In genomic region chr18:13233746-13234527, GRCh38 we compare ENCODE assay signal across 1 cellular context.
TF ChIP-seq lines count a peak whose summit lies in the region.

No MANE protein-coding gene starts in this region.

TF ChIP-seq in K562, 482 proteins besides CTCF, POLR2A, EP300 and RAD21 (continued from another document):
- TF ChIP-seq ZBTB11 (CRISPR knock-in tag; IDR thresholded peaks at IDR 0.05), result no peak
- no peak for TF ChIP-seq CBX2 (IDR thresholded peaks at IDR 0.05; ENCODE audit: insufficient read depth, low read length, poor library complexity, severe bottlenecking)
- no peak for TF ChIP-seq DMBX1 (CRISPR knock-in tag; IDR thresholded peaks at IDR 0.05; ENCODE audit: borderline replicate concordance)
- no peak for TF ChIP-seq ZNF551 (CRISPR knock-in tag; IDR thresholded peaks at IDR 0.05)
- no peak for TF ChIP-seq ZBTB34 (CRISPR knock-in tag; IDR thresholded peaks at IDR 0.05)
- TF ChIP-seq CEBPZ (IDR thresholded peaks at IDR 0.05; ENCODE audit: borderline replicate concordance, low read depth, low read length), result no peak
- TF ChIP-seq JUN (IDR thresholded peaks at IDR 0.05; ENCODE audit: borderline replicate concordance, low read depth, low read length), result no peak
- no peak for TF ChIP-seq JUN (CRISPR knock-in tag; IDR thresholded peaks at IDR 0.05; ENCODE audit: borderline replicate concordance)
- TF ChIP-seq CTCFL (IDR thresholded peaks at IDR 0.05; ENCODE audit: borderline replicate concordance, insufficient read depth, low read depth, low read length, poor library complexity, severe bottlenecking), result no peak
- TF ChIP-seq ZBTB7A (IDR thresholded peaks at IDR 0.05; ENCODE audit: borderline replicate concordance, control insufficient read depth, low read depth, low read length), result no peak
